In genomic region chr6:69391106-69391505, GRCh38 we compare ENCODE assay signal across 28 cellular contexts.
"Had no signal": no experiment of that assay in that cellular context is flagged by ENCODE, and none has a peak within 500 bp of the region (broad histone marks: within the 10 kb centered on the region; RNA-seq: fewer than 3 reads in every experiment).

No MANE protein-coding gene starts in this region.

- H3K36me3 ChIP-seq: esophagus squamous epithelium, prostate gland, right atrium auricular region, stomach, tibial artery had no signal

- H3K27ac ChIP-seq: coronary artery, esophagus squamous epithelium, parathyroid adenoma, prostate gland, right atrium auricular region, stomach, testis, tibial artery had no signal

- H3K4me3 Mint-ChIP-seq: immature natural killer cell; memory B cell; mesothelial cell of epicardium; naive B cell; natural killer cell treated with Interleukin-12 subunit alpha and Interleukin-12 subunit beta and Interleukin-15 and Interleukin-18, amount 100 ng/mL, for 72 hours; neural crest cell; stimulated activated effector memory CD8-positive, alpha-beta T cell treated with anti-CD3 and anti-CD28 coated beads, Interleukin-12 subunit alpha, Interleukin-12 subunit beta, amount 100 ng/mL, for 72 hours; type B pancreatic cell had no signal

- H3K9me3 Mint-ChIP-seq: memory B cell, mesothelial cell of epicardium, neural crest cell, type B pancreatic cell had no signal

- H3K27ac Mint-ChIP-seq: immature natural killer cell; memory B cell; mesothelial cell of epicardium; natural killer cell treated with Interleukin-12 subunit alpha and Interleukin-12 subunit beta and Interleukin-15 and Interleukin-18, amount 100 ng/mL, for 72 hours; stimulated activated effector memory CD8-positive, alpha-beta T cell treated with anti-CD3 and anti-CD28 coated beads, Interleukin-12 subunit alpha, Interleukin-12 subunit beta, amount 100 ng/mL, for 72 hours; type B pancreatic cell had no signal

- H3K4me1 Mint-ChIP-seq: immature natural killer cell; memory B cell; mesothelial cell of epicardium; naive B cell; neural crest cell; stimulated activated effector memory CD8-positive, alpha-beta T cell treated with anti-CD3 and anti-CD28 coated beads, Interleukin-12 subunit alpha, Interleukin-12 subunit beta, amount 100 ng/mL, for 72 hours had no signal

- H3K9ac ChIP-seq: parathyroid adenoma had no signal

- H3K4me1 ChIP-seq: esophagus squamous epithelium, parathyroid adenoma, prostate gland, right atrium auricular region, stomach, testis, tibial artery had no signal

- H3K9me3 ChIP-seq: esophagus squamous epithelium, mucosa of descending colon, prostate gland, right atrium auricular region, stomach, testis, tibial artery had no signal

- H3K27me3 ChIP-seq: esophagus squamous epithelium, right atrium auricular region, stomach, testis, tibial artery had no signal

- H3K27me3 Mint-ChIP-seq: memory B cell; naive B cell; natural killer cell treated with Interleukin-12 subunit alpha and Interleukin-12 subunit beta and Interleukin-15 and Interleukin-18, amount 100 ng/mL, for 72 hours; type B pancreatic cell had no signal

- ATAC-seq: left ventricle myocardium superior; mucosa of descending colon; natural killer cell treated with Interleukin-12 subunit alpha and Interleukin-12 subunit beta and Interleukin-15 and Interleukin-18, amount 100 ng/mL, for 72 hours; sciatic nerve; stimulated activated effector memory CD8-positive, alpha-beta T cell treated with anti-CD3 and anti-CD28 coated beads, Interleukin-12 subunit alpha, Interleukin-12 subunit beta, amount 100 ng/mL, for 72 hours had no signal

- DNase-seq: dermis blood vessel endothelial cell; effector memory CD4-positive, alpha-beta T cell; erythroblast; esophagus squamous epithelium; foreskin melanocyte; hypothalamus; immature natural killer cell; left ventricle myocardium superior; mucosa of descending colon; naive B cell; stimulated activated CD4-positive, alpha-beta T cell treated with anti-CD3 and anti-CD28 coated beads, Interleukin-2, amount 100 ng/mL, for 24 hours; stimulated activated CD4-positive, alpha-beta T cell treated with anti-CD3 and anti-CD28 coated beads, Interleukin-4, amount 100 ng/mL, for 24 hours; stimulated activated naive CD4-positive, alpha-beta T cell treated with Interleukin-2 at 50 U/mL for 16 hours; stomach; testis; tibial artery had no signal

- H2AFZ ChIP-seq: parathyroid adenoma had no signal

- H3K4me3 ChIP-seq: coronary artery, esophagus squamous epithelium, lung, mucosa of descending colon, prostate gland, right atrium auricular region, stomach, testis, tibial artery had no signal

- H3K36me3 Mint-ChIP-seq: immature natural killer cell; memory B cell; mesothelial cell of epicardium; naive B cell; natural killer cell treated with Interleukin-12 subunit alpha and Interleukin-12 subunit beta and Interleukin-15 and Interleukin-18, amount 100 ng/mL, for 72 hours; stimulated activated effector memory CD8-positive, alpha-beta T cell treated with anti-CD3 and anti-CD28 coated beads, Interleukin-12 subunit alpha, Interleukin-12 subunit beta, amount 100 ng/mL, for 72 hours; type B pancreatic cell had no signal

- H3K79me2 ChIP-seq: parathyroid adenoma had no signal
